In genomic region chr3:100086401-100086800, GRCh38 we compare ENCODE assay signal across 18 cellular contexts. TPM values are rescaled to one million over a fixed set of nuclear protein-coding genes. Genes with fewer than 3 reads are reported as not detected.
A peak's percentile ranks its signal among the peaks of the same experiment; 100 is the strongest.
DNase-seq lines count a peak whose midpoint lies in the region; ATAC-seq and TF ChIP-seq lines count a peak whose summit lies in the region.
"Had no signal": no experiment of that assay in that cellular context is flagged by ENCODE, and none has a peak within 500 bp of the region (broad histone marks: within the 10 kb centered on the region; RNA-seq: fewer than 3 reads in every experiment).

No MANE protein-coding gene starts in this region.

- no peaks in the 10 kb centered on the region for H3K9me2 ChIP-seq in GM23248 (ENCODE audit: insufficient read depth)

- intact Hi-C loops in psoas muscle (cut with DNase I): no loop called here

- no peaks in the 10 kb centered on the region for H3K27me3 Mint-ChIP-seq in chondrocyte (ENCODE audit: low read depth)

- no peak overlapping the region for H3K4me3 ChIP-seq in ACC112 (ENCODE audit: low read depth, low read length)
- no peak overlapping the region for H3K4me3 ChIP-seq in GM23248
- no peak overlapping the region for H3K4me3 ChIP-seq in psoas muscle
- H3K4me3 ChIP-seq: dorsolateral prefrontal cortex, lower lobe of right lung, upper lobe of right lung had no signal

- H4K20me1 ChIP-seq in GM23248 (ENCODE audit: insufficient read depth): no peaks in the 10 kb centered on the region

- no peak overlapping the region for H3K4me3 Mint-ChIP-seq in chondrocyte (ENCODE audit: unreplicated experiment)

- H3K27ac ChIP-seq in ACC112 (ENCODE audit: low read depth, low read length) (peak overlapping the region; percentile 59; the same call in 1 of the 2 replicates), GM23248 (peak overlapping the region; percentile 59; the same call in 1 of the 2 replicates), psoas muscle (peak overlapping the region; percentile 84)
- H3K27ac ChIP-seq: lower lobe of right lung, upper lobe of right lung had no signal

- H3K79me2 ChIP-seq in ACC112 (ENCODE audit: control insufficient read depth, insufficient read depth, low read length, unreplicated experiment) (no peaks in the 10 kb centered on the region), GM23248 (ENCODE audit: insufficient read depth) (no peaks in the 10 kb centered on the region)

- H3K9me3 Mint-ChIP-seq in chondrocyte (ENCODE audit: low read depth): no peaks in the 10 kb centered on the region

- WGBS in GM23248 (ENCODE audit: low coverage in 1 of 2, low lambda C conversion rate in 2 of 2, missing lambda C conversion rate in 2 of 2), 2 experiments: 6 to 26% methylated on average over 1 of the region's 1 CpG
- whole genome bisulfite sequencing in psoas muscle, 3 donors: 58 to 85% (median 61%) methylated on average over 1 of the region's 1 CpG

- H3K4me2 ChIP-seq in GM23248 (ENCODE audit: unreplicated experiment): peak overlapping the region; percentile 47

- no peak overlapping the region for H2AFZ ChIP-seq in ACC112 (ENCODE audit: low read length, unreplicated experiment)
- no peak overlapping the region for H2AFZ ChIP-seq in GM23248

- H3K27me3 ChIP-seq in ACC112 (ENCODE audit: insufficient read depth, low read length) (no peaks in the 10 kb centered on the region), GM23248 (replicated peaks; ENCODE audit: insufficient read depth) (no peaks in the 10 kb centered on the region), psoas muscle (ENCODE audit: insufficient read depth in 3 of 3, low read length in 2 of 3) (no peaks in the 10 kb centered on the region)
- H3K27me3 ChIP-seq: dorsolateral prefrontal cortex, upper lobe of right lung had no signal

- DNase-seq in GM23248 (peak; percentile 51), chondrocyte (ENCODE audit: low spot score) (no peak), psoas muscle (no peak), DMS153 (lab: John Stamatoyannopoulos, UW) (no peak), D341Med (ENCODE audit: low spot score) (no peak)
- DNase-seq: activated CD8-positive, alpha-beta memory T cell treated with anti-CD3 and anti-CD28 coated beads for 24 hours; activated naive CD4-positive, alpha-beta T cell treated with Interleukin-2 at 50 U/mL for 16 hours; activated T-cell treated with anti-CD3 and anti-CD28 coated beads, Interleukin-2, amount 50 U/mL, for 48 hours; C1 segment of cervical spinal cord; dorsolateral prefrontal cortex; erythroblast; lower lobe of right lung; retina; stimulated activated CD4-positive, alpha-beta T cell treated with anti-CD3 and anti-CD28 coated beads, Interleukin-15, amount 100 ng/mL, for 24 hours; upper lobe of right lung had no signal

- H3K27ac Mint-ChIP-seq in chondrocyte (ENCODE audit: unreplicated experiment): peak overlapping the region; percentile 78

- no peaks in the 10 kb centered on the region for H3K36me3 Mint-ChIP-seq in chondrocyte (ENCODE audit: low read depth)

- TF ChIP-seq CTCF in chondrocyte (IDR thresholded peaks at IDR 0.05) (no peak), psoas muscle (IDR thresholded peaks at IDR 0.05) (no peak)

- peaks cover 81% of the 10 kb centered on the region for H3K4me1 Mint-ChIP-seq in chondrocyte (ENCODE audit: low read depth)

- H3K36me3 ChIP-seq in ACC112 (ENCODE audit: insufficient read depth, low read length) (no peaks in the 10 kb centered on the region), GM23248 (ENCODE audit: low read depth) (no peaks in the 10 kb centered on the region), psoas muscle (ENCODE audit: insufficient read depth in 1 of 2, low read depth in 1 of 2) (no peaks in the 10 kb centered on the region)
- H3K36me3 ChIP-seq: lower lobe of right lung, upper lobe of right lung had no signal

- ATAC-seq in psoas muscle (no peak), HG02623 (IDR thresholded peaks at IDR 0.05; ENCODE audit: unreplicated experiment) (no peak)
- ATAC-seq: Right ventricle myocardium inferior, upper lobe of right lung had no signal

- 0 out of 2 replicates have a peak overlapping the region, but pooled peaks have one; percentile 34 for H3K9ac ChIP-seq in GM23248

- H3F3A ChIP-seq in GM23248 (ENCODE audit: insufficient read depth): peaks cover 21% of the 10 kb centered on the region

- H3K9me3 ChIP-seq in GM23248 (ENCODE audit: low read depth): no peaks in the 10 kb centered on the region
- H3K9me3 ChIP-seq in psoas muscle: no peaks in the 10 kb centered on the region
- H3K9me3 ChIP-seq: lower lobe of right lung, upper lobe of right lung had no signal

- in situ Hi-C loops in GM23248 (cut with MboI): no loop called here

- H3K4me1 ChIP-seq in ACC112 (ENCODE audit: control insufficient read depth, insufficient read depth, low read length, unreplicated experiment) (peaks cover 19% of the 10 kb centered on the region), GM23248 (ENCODE audit: insufficient read depth) (peaks cover 32% of the 10 kb centered on the region), psoas muscle (peaks cover 59% of the 10 kb centered on the region)

RNA-seq across cellular contexts. Expression of gene FILIP1L, which starts 27.9 kb away (rescaled TPM):
- total RNA-seq in GM23248 (2014; rRNA removed; shearing (Covaris generic)): 45.0 and 48.2 TPM in 2 replicates
- polyA plus RNA-seq in GM23248 (2016; fragmentation: Nextera tagmentation; extraction: Ambion mirVana) (60.9 and 66.3 TPM in 2 replicates), psoas muscle (10 to 100 TPM in 2 of 3 donors, 1 to 10 TPM in 1; 9.2 to 28.0 (median 15.5) TPM)
- total RNA-seq in chondrocyte (61.9 to 122 TPM (median 119 TPM) in 3 replicates), psoas muscle (100 to 1,000 TPM in 3 of 4 donors, 10 to 100 TPM in 1; 78.5 to 274 (median 138) TPM)
